Comparison of ENCODE assay signal across 8 cellular contexts in genomic region chr7:74206589-74207120, GRCh38. TPM values are rescaled to one million over a fixed set of nuclear protein-coding genes. Genes with fewer than 3 reads are reported as not detected.
DNase-seq lines count a peak whose midpoint lies in the region; ATAC-seq and TF ChIP-seq lines count a peak whose summit lies in the region.

No MANE protein-coding gene starts in this region.

- H3K27me3 Mint-ChIP-seq in activated T-cell treated with anti-CD3 and anti-CD28 coated beads, Interleukin-2, amount 50 U/mL, for 24 hours: no peaks in the 10 kb centered on the region
- H3K27me3 Mint-ChIP-seq in naive thymus-derived CD4-positive, alpha-beta T cell: peaks cover 0 to 6% (median 4%) of the 10 kb centered on the region in 5 donors

- H3F3A ChIP-seq in DOHH2 (ENCODE audit: control insufficient read depth, insufficient read depth): peaks cover 42% of the 10 kb centered on the region

- no peaks in the 10 kb centered on the region for H3K9me3 ChIP-seq in DOHH2 (ENCODE audit: control insufficient read depth, insufficient read depth, low read length)
- no peaks in the 10 kb centered on the region for H3K9me3 ChIP-seq in esophagus muscularis mucosa
- no peaks in the 10 kb centered on the region for H3K9me3 ChIP-seq in naive thymus-derived CD4-positive, alpha-beta T cell (ENCODE audit: control insufficient read depth in 2 of 3, low read length in 3 of 3)

- H3K9me3 Mint-ChIP-seq in activated T-cell treated with anti-CD3 and anti-CD28 coated beads, Interleukin-2, amount 50 U/mL, for 24 hours: no peaks in the 10 kb centered on the region
- no peaks in the 10 kb centered on the region for H3K9me3 Mint-ChIP-seq in naive thymus-derived CD4-positive, alpha-beta T cell

- peaks cover 5% of the 10 kb centered on the region for H3K36me3 Mint-ChIP-seq in activated T-cell treated with anti-CD3 and anti-CD28 coated beads, Interleukin-2, amount 50 U/mL, for 24 hours (ENCODE audit: low read depth)
- H3K36me3 Mint-ChIP-seq in naive thymus-derived CD4-positive, alpha-beta T cell: no peaks in the 10 kb centered on the region

- peak; percentile 100 for TF ChIP-seq CTCF in DOHH2 (IDR thresholded peaks at IDR 0.05; ENCODE audit: low read depth, low read length, poor library complexity, severe bottlenecking)
- TF ChIP-seq CTCF in esophagus muscularis mucosa (IDR thresholded peaks at IDR 0.05): peak; percentile 96 to 99 (median 97)

- H3K4me2 ChIP-seq in DOHH2 (ENCODE audit: low read length): peak overlapping the region; percentile 64

- peak overlapping the region; percentile 51 for H3K4me3 ChIP-seq in DOHH2 (ENCODE audit: low read length)
- peak overlapping the region; percentile 35 to 52 (median 44) for H3K4me3 ChIP-seq in esophagus muscularis mucosa
- H3K4me3 ChIP-seq in naive thymus-derived CD4-positive, alpha-beta T cell (ENCODE audit: low read length): no peak overlapping the region

- H3K4me1 ChIP-seq in DOHH2 (ENCODE audit: control insufficient read depth, low read length): peaks cover 73% of the 10 kb centered on the region
- H3K4me1 ChIP-seq in esophagus muscularis mucosa: peaks cover 7 to 29% (median 22%) of the 10 kb centered on the region in 4 donors
- H3K4me1 ChIP-seq in naive thymus-derived CD4-positive, alpha-beta T cell (ENCODE audit: control insufficient read depth in 2 of 2, insufficient read depth in 2 of 2, low read length in 2 of 2): peaks cover 5 to 6% of the 10 kb centered on the region in 2 donors

- no peak overlapping the region for H3K27ac Mint-ChIP-seq in activated T-cell treated with anti-CD3 and anti-CD28 coated beads, Interleukin-2, amount 50 U/mL, for 24 hours
- H3K27ac Mint-ChIP-seq in naive thymus-derived CD4-positive, alpha-beta T cell: peak overlapping the region in 2 of 9 donors; percentile 6 to 55

- intact Hi-C loops in esophagus muscularis mucosa (cut with DNase I): loop anchor here (2.0 kb wide), 1 partner anchor 194 kb away; no protein-coding TSS in a partner anchor
- intact Hi-C loops in naive thymus-derived CD4-positive, alpha-beta T cell (cut with micrococcal nuclease): loop anchor here (1.0 to 2.0 kb wide), 5 partner anchors 48 to 360 kb away; partner anchors contain the start of gene RFC2 (in 2 of the 2)

- H3K27me3 ChIP-seq in DOHH2 (ENCODE audit: control insufficient read depth, low read length): no peaks in the 10 kb centered on the region
- H3K27me3 ChIP-seq in esophagus muscularis mucosa: no peaks in the 10 kb centered on the region
- H3K27me3 ChIP-seq in naive thymus-derived CD4-positive, alpha-beta T cell (ENCODE audit: control insufficient read depth in 2 of 2, insufficient read depth in 2 of 2, low read length in 2 of 2): no peaks in the 10 kb centered on the region

- H3K9me2 ChIP-seq in DOHH2 (replicated peaks; ENCODE audit: control insufficient read depth, low read length): no peaks in the 10 kb centered on the region

- TF ChIP-seq EP300 in esophagus muscularis mucosa (IDR thresholded peaks at IDR 0.05): no peak

- peaks cover 14% of the 10 kb centered on the region for H3K4me1 Mint-ChIP-seq in activated T-cell treated with anti-CD3 and anti-CD28 coated beads, Interleukin-2, amount 50 U/mL, for 24 hours (ENCODE audit: low read depth)
- H3K4me1 Mint-ChIP-seq in naive thymus-derived CD4-positive, alpha-beta T cell: peaks cover 14 to 29% (median 19%) of the 10 kb centered on the region in 7 donors

- DNase-seq in HT-29 (ENCODE audit: low spot score): peak; percentile 97
- DNase-seq in OCI-M2 (lab: John Stamatoyannopoulos, UW; ENCODE audit: unreplicated experiment): peak; percentile 45
- peak; percentile 90 for DNase-seq in activated T-cell treated with anti-CD3 and anti-CD28 coated beads, Interleukin-2, amount 50 U/mL, for 24 hours
- peak; percentile 97 for DNase-seq in esophagus muscularis mucosa (ENCODE audit: extremely low spot score)
- peak; percentile 55 to 87 (median 72) for DNase-seq in naive thymus-derived CD4-positive, alpha-beta T cell
- peak; percentile 42 to 54 for DNase-seq in stimulated activated CD8-positive, alpha-beta memory T cell treated with anti-CD3 and anti-CD28 coated beads, Interleukin-7, amount 100 ng/mL, for 4 hours (ENCODE audit: low read depth in 2 of 2)

- H3K36me3 ChIP-seq in DOHH2 (ENCODE audit: control insufficient read depth, low read length) (peaks cover 8% of the 10 kb centered on the region), esophagus muscularis mucosa (no peaks in the 10 kb centered on the region)
- no peaks in the 10 kb centered on the region for H3K36me3 ChIP-seq in naive thymus-derived CD4-positive, alpha-beta T cell (ENCODE audit: control insufficient read depth in 2 of 3, insufficient read depth in 3 of 3, low read length in 3 of 3)

- H3K27ac ChIP-seq in DOHH2 (ENCODE audit: low read depth, low read length): peak overlapping the region; percentile 48; the same call in 1 of the 2 replicates
- no peak overlapping the region for H3K27ac ChIP-seq in esophagus muscularis mucosa (replicated peaks in 1 of 4)
- H3K27ac ChIP-seq in naive thymus-derived CD4-positive, alpha-beta T cell (ENCODE audit: low read depth, low read length): no peak overlapping the region

- 22% methylated on average over 18 of the region's 23 CpGs for WGBS in esophagus muscularis mucosa

- peak; percentile 86 for ATAC-seq in naive thymus-derived CD4-positive, alpha-beta T cell
- no peak for ATAC-seq in HG02938 (IDR thresholded peaks at IDR 0.05; ENCODE audit: unreplicated experiment)

- H3K79me2 ChIP-seq in DOHH2 (ENCODE audit: control insufficient read depth, low read length): peaks cover 18% of the 10 kb centered on the region

- CTCF ChIA-PET in naive thymus-derived CD4-positive, alpha-beta T cell (lab: Charles Lee): interaction anchor here (0.6 to 4.3 kb wide), 15 partner anchors 9 to 200 kb away, joined by 3 to 45 read pairs (median 3); no protein-coding TSS in a partner anchor

- no peak overlapping the region for H3K4me3 Mint-ChIP-seq in activated T-cell treated with anti-CD3 and anti-CD28 coated beads, Interleukin-2, amount 50 U/mL, for 24 hours
- H3K4me3 Mint-ChIP-seq in naive thymus-derived CD4-positive, alpha-beta T cell: peak overlapping the region in 9 of 10 donors; percentile 12 to 55 (median 19)

- POLR2A ChIA-PET in naive thymus-derived CD4-positive, alpha-beta T cell (lab: Charles Lee): interaction anchor here (1.4 kb wide), 1 partner anchor 17 kb away, joined by 3 read pairs; no protein-coding TSS in a partner anchor

- TF ChIP-seq POLR2A in esophagus muscularis mucosa (IDR thresholded peaks at IDR 0.05; ENCODE audit: low read depth): no peak

- H4K20me1 ChIP-seq in DOHH2 (ENCODE audit: control insufficient read depth, insufficient read depth, low read depth, low read length): no peaks in the 10 kb centered on the region

RNA-seq across cellular contexts. Expression of gene LAT2, which starts 3.2 kb away (rescaled TPM):
- total RNA-seq in HT-29 (2014; rRNA removed; shearing (Covaris generic)): 7.4 and 16.5 TPM in 2 replicates
- 10 to 100 TPM in 1 of 4 donors, 1 to 10 TPM in 3; 3.1 to 11.8 (median 5.7) TPM for total RNA-seq in esophagus muscularis mucosa
- 10 to 100 TPM in 3 of 5 experiments, 1 to 10 TPM in 2; 2.6 to 67.0 (median 10.5) TPM for total RNA-seq in naive thymus-derived CD4-positive, alpha-beta T cell
- polyA plus RNA-seq in naive thymus-derived CD4-positive, alpha-beta T cell: 1 to 10 TPM in 1 of 2 donors, under 1 TPM in 1; 0.69 to 1.5 TPM

RNA-seq across cellular contexts. Expression of gene EIF4H, which starts 32.5 kb away (rescaled TPM):
- total RNA-seq in HT-29 (2014; rRNA removed; shearing (Covaris generic)): 295 and 297 TPM in 2 replicates
- total RNA-seq in esophagus muscularis mucosa: 100 to 1,000 TPM; 212 to 351 (median 309) TPM
- 100 to 1,000 TPM; 163 to 284 (median 223) TPM for total RNA-seq in naive thymus-derived CD4-positive, alpha-beta T cell
- 100 to 1,000 TPM; 256 to 280 TPM for polyA plus RNA-seq in naive thymus-derived CD4-positive, alpha-beta T cell

RNA-seq across cellular contexts. Expression of gene RFC2, which starts 47.5 kb away (rescaled TPM):
- 60.3 and 63.3 TPM in 2 replicates for total RNA-seq in HT-29 (2014; rRNA removed; shearing (Covaris generic))
- total RNA-seq in esophagus muscularis mucosa: 10 to 100 TPM in 3 of 4 donors, 1 to 10 TPM in 1; 7.5 to 18.7 (median 14.9) TPM
- total RNA-seq in naive thymus-derived CD4-positive, alpha-beta T cell: 10 to 100 TPM; 12.0 to 51.7 (median 15.2) TPM
- polyA plus RNA-seq in naive thymus-derived CD4-positive, alpha-beta T cell: 10 to 100 TPM; 21.4 to 23.7 TPM

Comparison
In these comparisons a context has a peak if more than half of its experiments do, and no peak if none do; other contexts are left out.
1. DNase-seq: peak in every context shown above with its lines; median percentile 97 in HT-29; 97 in esophagus muscularis mucosa; 90 in activated T-cell treated with anti-CD3 and anti-CD28 coated beads, Interleukin-2, amount 50 U/mL, for 24 hours; 72 in naive thymus-derived CD4-positive, alpha-beta T cell; 48 in stimulated activated CD8-positive, alpha-beta memory T cell treated with anti-CD3 and anti-CD28 coated beads, Interleukin-7, amount 100 ng/mL, for 4 hours; 45 in OCI-M2.